23 cellular contexts compared by ENCODE assay signal in the genomic region with DNA sequence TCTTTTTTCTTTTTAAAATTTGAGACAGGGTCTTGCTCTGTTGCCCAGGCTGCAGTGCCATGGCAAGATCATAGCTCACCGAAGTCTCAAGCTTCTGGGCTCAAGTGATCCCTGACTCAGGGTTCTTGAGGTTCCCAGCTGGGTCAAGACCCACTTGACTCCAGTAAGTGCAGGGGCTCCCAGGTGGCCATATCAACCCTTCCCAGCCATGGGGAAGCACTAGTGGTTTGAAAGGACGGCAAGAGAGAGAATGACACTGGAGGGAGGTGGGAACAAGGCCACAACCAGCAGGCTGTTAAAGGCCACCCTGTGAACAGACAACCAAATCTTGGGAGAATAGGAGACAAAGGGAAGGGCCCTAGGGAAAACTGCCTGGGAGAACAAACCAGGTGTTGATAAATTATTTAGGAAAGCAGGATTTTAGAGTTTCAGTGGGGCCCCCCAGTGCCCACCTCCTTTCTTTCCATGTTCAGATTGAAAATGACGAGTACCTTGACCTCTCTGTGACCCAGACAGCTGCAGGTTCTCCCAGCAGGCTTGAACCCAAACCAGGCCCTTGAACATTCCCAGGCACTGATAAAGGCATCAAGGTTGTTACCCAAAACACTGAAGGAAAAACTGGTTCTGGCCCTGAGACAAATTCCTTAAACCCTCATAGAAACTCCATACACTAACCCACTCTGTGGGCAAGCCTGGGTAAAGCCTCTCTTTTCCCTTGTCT. TPM values are rescaled to one million over a fixed set of nuclear protein-coding genes. Genes with fewer than 3 reads are reported as not detected.
A peak's percentile ranks its signal among the peaks of the same experiment; 100 is the strongest.
DNase-seq lines count a peak whose midpoint lies in the region; ATAC-seq and TF ChIP-seq lines count a peak whose summit lies in the region.
"Had no signal": no experiment of that assay in that cellular context is flagged by ENCODE, and none has a peak within 500 bp of the region (broad histone marks: within the 10 kb centered on the region; RNA-seq: fewer than 3 reads in every experiment).

No MANE protein-coding gene starts in this region.

- H3K9me3 ChIP-seq in lower lobe of right lung (no peaks in the 10 kb centered on the region), testis (no peaks in the 10 kb centered on the region)
- H3K9me3 ChIP-seq: A549, tibial nerve had no signal

- peaks cover 69% of the 10 kb centered on the region for H3K4me1 Mint-ChIP-seq in activated naive CD4-positive, alpha-beta T cell treated with anti-CD3 and anti-CD28 coated beads, Interleukin-2, amount 10 ng/mL, durations not matched to agents 7 days and 5 days
- peaks cover 56% of the 10 kb centered on the region for H3K4me1 Mint-ChIP-seq in activated CD4-positive, alpha-beta memory T cell treated with anti-CD3 and anti-CD28 coated beads, Interleukin-2, amount 10 ng/mL, durations not matched to agents 7 days and 5 days
- H3K4me1 Mint-ChIP-seq in stimulated activated memory B cell treated with anti-CD40 and anti-IgM and Interleukin-4, amounts not matched to agents 10 μg/mL and 1 μg/mL and 100 μg/mL, for 72 hours, result peaks cover 38% of the 10 kb centered on the region
- H3K4me1 Mint-ChIP-seq: brain had no signal

- TF ChIP-seq POLR2A in testis (IDR thresholded peaks at IDR 0.05), result no peak

- WGBS in testis, 2 donors, result 64 to 68% methylated on average over 2 to 3 of the region's 3 CpGs

- peaks cover 47% of the 10 kb centered on the region for H3K36me3 Mint-ChIP-seq in activated naive CD4-positive, alpha-beta T cell treated with anti-CD3 and anti-CD28 coated beads, Interleukin-2, amount 10 ng/mL, durations not matched to agents 7 days and 5 days
- H3K36me3 Mint-ChIP-seq in activated naive CD4-positive, alpha-beta T cell treated with anti-CD3 and anti-CD28 coated beads, Interleukin-2, amount 50 U/mL, for 72 hours, result peaks cover 24 to 28% of the 10 kb centered on the region in 2 donors
- H3K36me3 Mint-ChIP-seq in activated CD4-positive, alpha-beta memory T cell treated with anti-CD3 and anti-CD28 coated beads, Interleukin-2, amount 10 ng/mL, durations not matched to agents 7 days and 5 days (ENCODE audit: low read depth), result peaks cover 52% of the 10 kb centered on the region
- peaks cover 23% of the 10 kb centered on the region for H3K36me3 Mint-ChIP-seq in stimulated activated memory B cell treated with anti-CD40 and anti-IgM and Interleukin-4, amounts not matched to agents 10 μg/mL and 1 μg/mL and 100 μg/mL, for 72 hours

- intact Hi-C loops in lower lobe of right lung (cut with DNase I) (no loop called here), testis (cut with DNase I; ENCODE audit: low total_unique reads) (no loop called here)

- peak overlapping the region; percentile 67 for H3K27ac Mint-ChIP-seq in activated naive CD4-positive, alpha-beta T cell treated with anti-CD3 and anti-CD28 coated beads, Interleukin-2, amount 10 ng/mL, durations not matched to agents 7 days and 5 days
- no peak overlapping the region for H3K27ac Mint-ChIP-seq in activated naive CD4-positive, alpha-beta T cell treated with anti-CD3 and anti-CD28 coated beads, Interleukin-2, amount 50 U/mL, for 72 hours
- peak overlapping the region; percentile 63 for H3K27ac Mint-ChIP-seq in activated CD4-positive, alpha-beta memory T cell treated with anti-CD3 and anti-CD28 coated beads, Interleukin-2, amount 10 ng/mL, durations not matched to agents 7 days and 5 days
- peak overlapping the region; percentile 60 for H3K27ac Mint-ChIP-seq in stimulated activated memory B cell treated with anti-CD40 and anti-IgM and Interleukin-4, amounts not matched to agents 10 μg/mL and 1 μg/mL and 100 μg/mL, for 72 hours
- H3K27ac Mint-ChIP-seq: activated CD4-positive, alpha-beta T cell treated with anti-CD3 and anti-CD28 coated beads, Interleukin-2, amount 10 ng/mL, durations not matched to agents 24 days and 14 days had no signal

- H3K4me1 ChIP-seq in lower lobe of right lung (peaks cover 16% of the 10 kb centered on the region), testis (no peaks in the 10 kb centered on the region)
- H3K4me1 ChIP-seq: A549 had no signal

- no peak for ATAC-seq in activated naive CD4-positive, alpha-beta T cell treated with anti-CD3 and anti-CD28 coated beads, Interleukin-2, amount 50 U/mL, for 72 hours
- ATAC-seq in lower lobe of right lung, result peak; percentile 14 to 60
- no peak for ATAC-seq in stimulated activated memory B cell treated with anti-CD40 and anti-IgM and Interleukin-4, amounts not matched to agents 10 μg/mL and 1 μg/mL and 100 μg/mL, for 72 hours
- ATAC-seq: A549, Right ventricle myocardium inferior had no signal

- no peak for DNase-seq in activated naive CD4-positive, alpha-beta T cell treated with anti-CD3 and anti-CD28 coated beads, Interleukin-2, amount 10 ng/mL, durations not matched to agents 7 days and 5 days
- DNase-seq in activated naive CD4-positive, alpha-beta T cell treated with anti-CD3 and anti-CD28 coated beads, Interleukin-2, amount 50 U/mL, for 72 hours (ENCODE audit: low spot score in 2 of 2), result no peak
- DNase-seq in activated CD4-positive, alpha-beta memory T cell treated with anti-CD3 and anti-CD28 coated beads, Interleukin-2, amount 10 ng/mL, durations not matched to agents 7 days and 5 days, result no peak
- DNase-seq in lower lobe of right lung (no peak), testis (no peak)
- DNase-seq in stimulated activated CD4-positive, alpha-beta T cell treated with anti-CD3 and anti-CD28 coated beads, Interleukin-1b, Interleukin-23, amount 100 ng/mL, for 48 hours, result no peak
- DNase-seq in central memory CD4-positive, alpha-beta T cell, result no peak
- DNase-seq: activated CD4-positive, alpha-beta T cell treated with anti-CD3 and anti-CD28 coated beads, Interleukin-2, amount 10 ng/mL, durations not matched to agents 24 days and 14 days; COR-L47; DMS79; effector CD8-positive, alpha-beta T cell; GF-D8; head of caudate nucleus; kidney glomerular epithelial cell; NCI-H524; T-helper 9 cell; WERI-Rb-1 had no signal

- no peak for TF ChIP-seq CTCF in lower lobe of right lung (IDR thresholded peaks at IDR 0.05)
- no peak for TF ChIP-seq CTCF in testis (IDR thresholded peaks at IDR 0.05)

- H3K27me3 ChIP-seq in lower lobe of right lung (ENCODE audit: low read depth) (no peaks in the 10 kb centered on the region), testis (no peaks in the 10 kb centered on the region)
- H3K27me3 ChIP-seq: tibial nerve had no signal

- CTCF ChIA-PET in activated naive CD4-positive, alpha-beta T cell treated with anti-CD3 and anti-CD28 coated beads, Interleukin-2, amount 10 ng/mL, durations not matched to agents 7 days and 5 days (lab: Charles Lee), result no interaction called here
- CTCF ChIA-PET in activated CD4-positive, alpha-beta memory T cell treated with anti-CD3 and anti-CD28 coated beads, Interleukin-2, amount 10 ng/mL, durations not matched to agents 7 days and 5 days (lab: Charles Lee), result no interaction called here

- H3K36me3 ChIP-seq in lower lobe of right lung, result peaks cover 34% of the 10 kb centered on the region
- H3K36me3 ChIP-seq in testis (ENCODE audit: low read depth, missing control alignments), result no peaks in the 10 kb centered on the region

- no peak overlapping the region for H3K27ac ChIP-seq in lower lobe of right lung
- no peak overlapping the region for H3K27ac ChIP-seq in testis
- H3K27ac ChIP-seq: A549, tibial nerve, WERI-Rb-1 had no signal

- no peaks in the 10 kb centered on the region for H3K27me3 Mint-ChIP-seq in activated naive CD4-positive, alpha-beta T cell treated with anti-CD3 and anti-CD28 coated beads, Interleukin-2, amount 10 ng/mL, durations not matched to agents 7 days and 5 days
- no peaks in the 10 kb centered on the region for H3K27me3 Mint-ChIP-seq in activated CD4-positive, alpha-beta memory T cell treated with anti-CD3 and anti-CD28 coated beads, Interleukin-2, amount 10 ng/mL, durations not matched to agents 7 days and 5 days
- H3K27me3 Mint-ChIP-seq in stimulated activated memory B cell treated with anti-CD40 and anti-IgM and Interleukin-4, amounts not matched to agents 10 μg/mL and 1 μg/mL and 100 μg/mL, for 72 hours, result no peaks in the 10 kb centered on the region
- H3K27me3 Mint-ChIP-seq: activated CD4-positive, alpha-beta T cell treated with anti-CD3 and anti-CD28 coated beads, Interleukin-2, amount 10 ng/mL, durations not matched to agents 24 days and 14 days; brain had no signal

- no peaks in the 10 kb centered on the region for H3K9me3 Mint-ChIP-seq in activated naive CD4-positive, alpha-beta T cell treated with anti-CD3 and anti-CD28 coated beads, Interleukin-2, amount 10 ng/mL, durations not matched to agents 7 days and 5 days
- no peaks in the 10 kb centered on the region for H3K9me3 Mint-ChIP-seq in activated naive CD4-positive, alpha-beta T cell treated with anti-CD3 and anti-CD28 coated beads, Interleukin-2, amount 50 U/mL, for 72 hours
- no peaks in the 10 kb centered on the region for H3K9me3 Mint-ChIP-seq in activated CD4-positive, alpha-beta memory T cell treated with anti-CD3 and anti-CD28 coated beads, Interleukin-2, amount 10 ng/mL, durations not matched to agents 7 days and 5 days
- no peaks in the 10 kb centered on the region for H3K9me3 Mint-ChIP-seq in stimulated activated memory B cell treated with anti-CD40 and anti-IgM and Interleukin-4, amounts not matched to agents 10 μg/mL and 1 μg/mL and 100 μg/mL, for 72 hours
- H3K9me3 Mint-ChIP-seq: activated CD4-positive, alpha-beta T cell treated with anti-CD3 and anti-CD28 coated beads, Interleukin-2, amount 10 ng/mL, durations not matched to agents 24 days and 14 days; brain had no signal

- POLR2A ChIA-PET in activated CD4-positive, alpha-beta memory T cell treated with anti-CD3 and anti-CD28 coated beads, Interleukin-2, amount 10 ng/mL, durations not matched to agents 7 days and 5 days (lab: Charles Lee), result interaction anchor here (0.7 kb wide), 1 partner anchor 11 kb away, joined by 3 read pairs; no protein-coding TSS in a partner anchor

- H3K4me3 ChIP-seq in lower lobe of right lung (no peak overlapping the region), testis (no peak overlapping the region)
- H3K4me3 ChIP-seq: A549, lung, tibial nerve had no signal

- no peak overlapping the region for H3K4me3 Mint-ChIP-seq in activated naive CD4-positive, alpha-beta T cell treated with anti-CD3 and anti-CD28 coated beads, Interleukin-2, amount 10 ng/mL, durations not matched to agents 7 days and 5 days
- no peak overlapping the region for H3K4me3 Mint-ChIP-seq in activated CD4-positive, alpha-beta memory T cell treated with anti-CD3 and anti-CD28 coated beads, Interleukin-2, amount 10 ng/mL, durations not matched to agents 7 days and 5 days
- no peak overlapping the region for H3K4me3 Mint-ChIP-seq in stimulated activated memory B cell treated with anti-CD40 and anti-IgM and Interleukin-4, amounts not matched to agents 10 μg/mL and 1 μg/mL and 100 μg/mL, for 72 hours
- H3K4me3 Mint-ChIP-seq: activated CD4-positive, alpha-beta T cell treated with anti-CD3 and anti-CD28 coated beads, Interleukin-2, amount 10 ng/mL, durations not matched to agents 24 days and 14 days; brain had no signal

RNA-seq across cellular contexts. Expression of a gene that starts 28.8 kb away (rescaled TPM):
- 10 to 100 TPM; 18.0 to 20.2 TPM for total RNA-seq in activated naive CD4-positive, alpha-beta T cell treated with anti-CD3 and anti-CD28 coated beads, Interleukin-2, amount 50 U/mL, for 72 hours
- total RNA-seq in activated CD4-positive, alpha-beta memory T cell treated with anti-CD3 and anti-CD28 coated beads, Interleukin-2, amount 10 ng/mL, durations not matched to agents 7 days and 5 days, result 10 to 100 TPM; 31.1 to 32.8 TPM
- 24.0 TPM for total RNA-seq in lower lobe of right lung
- total RNA-seq in testis, result 10 to 100 TPM; 39.8 to 41.7 TPM
- polyA plus RNA-seq in testis (ENCODE audit: insufficient read depth, low read depth, low replicate concordance), result 18.1 TPM

RNA-seq across cellular contexts. Expression of a gene that starts 29.2 kb away (rescaled TPM):
- under 1 TPM; 0.23 to 0.91 TPM for total RNA-seq in activated naive CD4-positive, alpha-beta T cell treated with anti-CD3 and anti-CD28 coated beads, Interleukin-2, amount 50 U/mL, for 72 hours
- total RNA-seq in activated CD4-positive, alpha-beta memory T cell treated with anti-CD3 and anti-CD28 coated beads, Interleukin-2, amount 10 ng/mL, durations not matched to agents 7 days and 5 days, result 1 to 10 TPM; 1.1 to 1.2 TPM
- total RNA-seq in lower lobe of right lung, result 12.6 TPM
- total RNA-seq in testis, result 10 to 100 TPM; 10.4 to 12.3 TPM
- polyA plus RNA-seq in testis (ENCODE audit: insufficient read depth, low read depth, low replicate concordance), result 3.3 TPM

RNA-seq across cellular contexts. Expression of a gene that starts 40.6 kb away (rescaled TPM):
- total RNA-seq in activated naive CD4-positive, alpha-beta T cell treated with anti-CD3 and anti-CD28 coated beads, Interleukin-2, amount 50 U/mL, for 72 hours, result 100 to 1,000 TPM in 1 of 2 donors, 10 to 100 TPM in 1; 88.9 to 137 TPM
- 100 to 1,000 TPM; 168 TPM for total RNA-seq in activated CD4-positive, alpha-beta memory T cell treated with anti-CD3 and anti-CD28 coated beads, Interleukin-2, amount 10 ng/mL, durations not matched to agents 7 days and 5 days
- 105 TPM for total RNA-seq in lower lobe of right lung
- 100 to 1,000 TPM in 1 of 2 donors, 10 to 100 TPM in 1; 81.6 to 101 TPM for total RNA-seq in testis
- 71.0 TPM for polyA plus RNA-seq in testis (ENCODE audit: insufficient read depth, low read depth, low replicate concordance)

Comparison
In these comparisons a context has a peak if more than half of its experiments do, and no peak if none do; other contexts are left out.
1. H3K27ac Mint-ChIP-seq: peak in activated naive CD4-positive, alpha-beta T cell treated with anti-CD3 and anti-CD28 coated beads, Interleukin-2, amount 10 ng/mL, durations not matched to agents 7 days and 5 days (single experiment), activated CD4-positive, alpha-beta memory T cell treated with anti-CD3 and anti-CD28 coated beads, Interleukin-2, amount 10 ng/mL, durations not matched to agents 7 days and 5 days (single experiment) and stimulated activated memory B cell treated with anti-CD40 and anti-IgM and Interleukin-4, amounts not matched to agents 10 μg/mL and 1 μg/mL and 100 μg/mL, for 72 hours (single experiment); none in activated naive CD4-positive, alpha-beta T cell treated with anti-CD3 and anti-CD28 coated beads, Interleukin-2, amount 50 U/mL, for 72 hours (0 of 2).
2. ATAC-seq: peak in lower lobe of right lung (2 of 2); none in activated naive CD4-positive, alpha-beta T cell treated with anti-CD3 and anti-CD28 coated beads, Interleukin-2, amount 50 U/mL, for 72 hours (0 of 2) and stimulated activated memory B cell treated with anti-CD40 and anti-IgM and Interleukin-4, amounts not matched to agents 10 μg/mL and 1 μg/mL and 100 μg/mL, for 72 hours (single experiment).